35 cellular contexts compared by ENCODE assay signal in genomic region chr1:61265665-61266064, GRCh38.
"Had no signal": no experiment of that assay in that cellular context is flagged by ENCODE, and none has a peak within 500 bp of the region (broad histone marks: within the 10 kb centered on the region; RNA-seq: fewer than 3 reads in every experiment).

No MANE protein-coding gene starts in this region.

- DNase-seq: activated effector memory CD4-positive, alpha-beta T cell treated with anti-CD3 and anti-CD28 coated beads, Interleukin-2, amount 50 U/mL, for 16 hours; activated effector memory CD4-positive, alpha-beta T cell treated with Interleukin-2 at 50 U/mL for 16 hours; activated gamma-delta T cell; activated gamma-delta T cell treated with Interleukin-2 at 50 U/mL for 16 hours; activated naive CD4-positive, alpha-beta T cell; activated naive CD4-positive, alpha-beta T cell treated with anti-CD3 and anti-CD28 coated beads for 36 hours; activated naive CD4-positive, alpha-beta T cell treated with anti-CD3 and anti-CD28 coated beads, Interleukin-2, amount 10 ng/mL, durations not matched to agents 7 days and 5 days; activated naive CD4-positive, alpha-beta T cell treated with anti-CD3 and anti-CD28 coated beads, Interleukin-2, amount 50 U/mL, for 16 hours; activated naive CD4-positive, alpha-beta T cell treated with Interleukin-2 at 50 U/mL for 16 hours; activated naive CD8-positive, alpha-beta T cell treated with anti-CD3 and anti-CD28 coated beads for 36 hours; activated naive CD8-positive, alpha-beta T cell treated with anti-CD3 and anti-CD28 coated beads, Interleukin-2, amount 10 ng/mL, durations not matched to agents 7 days and 5 days; activated naive CD8-positive, alpha-beta T cell treated with anti-CD3 and anti-CD28 coated beads, Interleukin-2, amount 50 U/mL, for 24 hours; activated T-cell treated with anti-CD3 and anti-CD28 coated beads for 4 hours; activated T-cell treated with anti-CD3 and anti-CD28 coated beads, Interleukin-2, amount 50 U/mL, for 1 hour; activated T-cell treated with anti-CD3 and anti-CD28 coated beads, Interleukin-2, amount 50 U/mL, for 24 hours; activated T-cell treated with anti-CD3 and anti-CD28 coated beads, Interleukin-2, amount 50 U/mL, for 4 hours; activated T-cell treated with anti-CD3 and anti-CD28 coated beads, Interleukin-2, amount 50 U/mL, for 48 hours; activated T-cell treated with anti-CD3 and anti-CD28 coated beads, Interleukin-2, amount 50 U/mL, for 72 hours; adrenal gland; amniotic stem cell; amygdala; anterior cingulate cortex; aorta; body of pancreas; brain microvascular endothelial cell; caudate nucleus; central memory CD4-positive, alpha-beta T cell; cerebellar nuclear complex had no signal

- H3K27ac ChIP-seq: adrenal gland, body of pancreas, brain microvascular endothelial cell, breast epithelium, cardiac muscle cell had no signal

- H3K36me3 ChIP-seq: adrenal gland, ascending aorta, brain microvascular endothelial cell, breast epithelium, cardiac muscle cell had no signal

- H3K9me3 ChIP-seq: adrenal gland, ascending aorta, body of pancreas, breast epithelium had no signal

- H3K4me3 ChIP-seq: adrenal gland, ascending aorta, body of pancreas, breast epithelium, cardiac muscle cell had no signal

- ATAC-seq: activated naive CD4-positive, alpha-beta T cell treated with anti-CD3 and anti-CD28 coated beads, Interleukin-2, amount 50 U/mL, for 72 hours; activated naive CD8-positive, alpha-beta T cell treated with anti-CD3 and anti-CD28 coated beads, Interleukin-2, amount 50 U/mL, for 24 hours; activated T-cell treated with anti-CD3 and anti-CD28 coated beads, Interleukin-2, amount 50 U/mL, for 4 hours; activated T-cell treated with anti-CD3 and anti-CD28 coated beads, Interleukin-2, amount 50 U/mL, for 72 hours; activated T-helper 17 cell treated with anti-CD3 and anti-CD28 coated beads, Interleukin-2, amount 50 U/mL, for 72 hours; body of pancreas had no signal

- H3K4me1 ChIP-seq: breast epithelium had no signal

- H3K27me3 ChIP-seq: adrenal gland, ascending aorta, body of pancreas, brain microvascular endothelial cell, breast epithelium, cardiac muscle cell had no signal

- FAIRE-seq: astrocyte, bronchial epithelial cell had no signal
